In the genomic region with DNA sequence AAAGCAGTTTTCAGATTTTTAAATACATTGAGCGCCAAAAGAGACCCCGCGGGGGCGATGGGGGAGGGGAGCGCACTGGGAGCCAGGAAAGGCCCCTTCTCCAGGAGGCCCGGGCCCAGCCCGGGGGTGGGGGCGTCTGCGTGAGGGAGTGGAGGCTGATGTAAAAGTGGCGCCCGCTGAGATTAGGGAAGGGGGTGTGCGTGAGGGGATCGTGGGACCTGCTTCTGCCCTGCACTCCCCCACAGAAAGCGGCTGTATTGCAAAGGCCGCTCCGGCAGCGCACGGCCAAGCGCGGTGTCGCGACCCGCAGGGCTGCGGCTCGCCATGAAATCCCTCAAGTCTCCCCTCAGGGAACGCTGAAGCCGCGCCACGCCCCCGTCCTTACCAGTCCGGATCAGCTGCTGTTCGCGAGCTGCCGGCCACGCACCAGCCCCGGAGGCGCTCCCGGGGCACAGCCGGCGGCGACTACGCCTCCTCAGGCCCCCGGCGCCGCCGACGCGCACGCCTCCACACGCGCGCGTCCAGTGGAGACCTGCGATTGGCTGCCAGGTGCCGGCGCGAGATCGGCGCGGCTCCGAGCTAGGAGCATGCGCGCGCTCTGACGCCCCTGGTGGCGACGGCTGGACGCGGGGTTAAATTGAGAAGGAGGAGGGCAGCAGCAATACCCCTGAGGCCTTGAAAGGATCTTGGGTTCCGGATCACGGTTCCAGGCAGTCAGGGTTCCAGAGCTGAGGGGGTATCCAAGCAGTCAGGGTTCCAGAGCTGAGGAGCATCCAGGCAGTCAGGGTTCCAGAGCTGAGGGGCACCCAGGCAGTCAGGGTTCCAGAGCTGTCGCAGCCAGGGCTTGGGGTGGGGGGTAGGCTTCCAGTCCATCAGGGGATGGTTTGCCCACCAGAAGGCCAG, we compare ENCODE assay signal across 8 cellular contexts. TPM values are rescaled to one million over a fixed set of nuclear protein-coding genes. Genes with fewer than 3 reads are reported as not detected.
DNase-seq lines count a peak whose midpoint lies in the region; ATAC-seq and TF ChIP-seq lines count a peak whose summit lies in the region.

TSS of gene ZNF280B (minus strand) at position 469 of the 903 bp plus-strand sequence. CDS start 19,344 bp downstream, outside the sequence.

- no peak within 1 kb of the TSS for H3K27ac ChIP-seq in CD4-positive, CD25-positive, alpha-beta regulatory T cell (ENCODE audit: insufficient read depth, low read length, poor library complexity, severe bottlenecking)
- peak within 1 kb of the TSS in 1 of 5 donors; percentile 34 for H3K27ac ChIP-seq in stomach

- H3K36me3 ChIP-seq in CD4-positive, CD25-positive, alpha-beta regulatory T cell (ENCODE audit: control insufficient read depth, insufficient read depth, low read length) = no peaks in the 10 kb centered on the region
- no peaks in the 10 kb centered on the region for H3K36me3 ChIP-seq in stomach

- WGBS in stomach, 5 donors = 3 to 7% (median 4%) methylated on average over 13 to 72 of the region's 72 CpGs

- intact Hi-C loops in stomach (cut with DNase I; ENCODE audit: low total_unique reads) = no loop called here

- peak; percentile 53 to 86 (median 73) for DNase-seq in CD4-positive, CD25-positive, alpha-beta regulatory T cell
- DNase-seq in HS-5 (ENCODE audit: low read depth) = peak; percentile 34
- DNase-seq in OCI-M1 (lab: John Stamatoyannopoulos, UW) = peak; percentile 98
- peak; percentile 89 to 90 for DNase-seq in activated T-cell treated with anti-CD3 and anti-CD28 coated beads, Interleukin-2, amount 50 U/mL, for 72 hours
- DNase-seq in fibroblast of pulmonary artery (ENCODE audit: low read depth) = peak; percentile 84
- peak; percentile 82 for DNase-seq in neural crest cell (ENCODE audit: low read depth, low spot score)
- peak; percentile 70 for DNase-seq in stomach

- H3K4me1 Mint-ChIP-seq in CD4-positive, CD25-positive, alpha-beta regulatory T cell = peaks cover 12 to 17% (median 15%) of the 10 kb centered on the region in 4 donors
- peaks cover 11% of the 10 kb centered on the region for H3K4me1 Mint-ChIP-seq in activated T-cell treated with anti-CD3 and anti-CD28 coated beads, Interleukin-2, amount 50 U/mL, for 72 hours (ENCODE audit: low read depth)
- H3K4me1 Mint-ChIP-seq in neural crest cell = peaks cover 30% of the 10 kb centered on the region

- no peak for TF ChIP-seq POLR2A in stomach (IDR thresholded peaks at IDR 0.05)

- H3K9me3 ChIP-seq in CD4-positive, CD25-positive, alpha-beta regulatory T cell (ENCODE audit: control insufficient read depth in 2 of 2, low read length in 2 of 2) = peaks cover 0 to 3% of the 10 kb centered on the region in 2 experiments
- H3K9me3 ChIP-seq in stomach = peaks cover 0 to 23% (median 10%) of the 10 kb centered on the region in 4 donors

- peaks cover 12% of the 10 kb centered on the region for H3K27me3 Mint-ChIP-seq in CD4-positive, CD25-positive, alpha-beta regulatory T cell
- H3K27me3 Mint-ChIP-seq in activated T-cell treated with anti-CD3 and anti-CD28 coated beads, Interleukin-2, amount 50 U/mL, for 72 hours (ENCODE audit: low read depth) = no peaks in the 10 kb centered on the region
- peaks cover 25% of the 10 kb centered on the region for H3K27me3 Mint-ChIP-seq in neural crest cell (ENCODE audit: low read depth)

- H3K4me1 ChIP-seq in CD4-positive, CD25-positive, alpha-beta regulatory T cell (ENCODE audit: control insufficient read depth, insufficient read depth, low read length, poor library complexity, severe bottlenecking) = peaks cover 5% of the 10 kb centered on the region
- H3K4me1 ChIP-seq in stomach = peaks cover 0 to 18% (median 12%) of the 10 kb centered on the region in 4 donors

- no peaks in the 10 kb centered on the region for H3K27me3 ChIP-seq in CD4-positive, CD25-positive, alpha-beta regulatory T cell (ENCODE audit: control insufficient read depth, insufficient read depth, low read length)
- peaks cover 0 to 13% (median 8%) of the 10 kb centered on the region in 3 donors for H3K27me3 ChIP-seq in stomach

- peak within 1 kb of the TSS; percentile 49 for H3K4me3 ChIP-seq in CD4-positive, CD25-positive, alpha-beta regulatory T cell (ENCODE audit: low read depth, low read length)
- H3K4me3 ChIP-seq in fibroblast of pulmonary artery (replicated peaks; ENCODE audit: low read depth, low read length) (peak within 1 kb of the TSS; percentile 77), stomach (peak within 1 kb of the TSS; percentile 49 to 66 (median 55))

- peaks cover 18% of the 10 kb centered on the region for H3K36me3 Mint-ChIP-seq in CD4-positive, CD25-positive, alpha-beta regulatory T cell
- peaks cover 4 to 14% of the 10 kb centered on the region in 2 donors for H3K36me3 Mint-ChIP-seq in activated T-cell treated with anti-CD3 and anti-CD28 coated beads, Interleukin-2, amount 50 U/mL, for 72 hours (ENCODE audit: insufficient read depth in 2 of 2)
- peaks cover 36% of the 10 kb centered on the region for H3K36me3 Mint-ChIP-seq in neural crest cell (ENCODE audit: low read depth)

- TF ChIP-seq CTCF in fibroblast of pulmonary artery (IDR thresholded peaks at IDR 0.05; ENCODE audit: low read length, missing control alignments) (peak; percentile 63), neural crest cell (conservative IDR thresholded peaks at IDR 0.05) (peak; percentile 72), stomach (IDR thresholded peaks at IDR 0.05) (peak in 4 of 7 experiments; percentile 31 to 47 (median 40))

- no peak for TF ChIP-seq EP300 in stomach (IDR thresholded peaks at IDR 0.05)

- peak within 1 kb of the TSS in 2 of 3 donors; percentile 10 to 46 for H3K27ac Mint-ChIP-seq in CD4-positive, CD25-positive, alpha-beta regulatory T cell
- peak within 1 kb of the TSS; percentile 47 for H3K27ac Mint-ChIP-seq in activated T-cell treated with anti-CD3 and anti-CD28 coated beads, Interleukin-2, amount 50 U/mL, for 72 hours
- H3K27ac Mint-ChIP-seq in neural crest cell (ENCODE audit: unreplicated experiment) = peak within 1 kb of the TSS; percentile 54

- H3K9me3 Mint-ChIP-seq in CD4-positive, CD25-positive, alpha-beta regulatory T cell = peaks cover 0 to 15% (median 3%) of the 10 kb centered on the region in 7 donors
- peaks cover 5% of the 10 kb centered on the region in 2 donors for H3K9me3 Mint-ChIP-seq in activated T-cell treated with anti-CD3 and anti-CD28 coated beads, Interleukin-2, amount 50 U/mL, for 72 hours
- H3K9me3 Mint-ChIP-seq in neural crest cell = no peaks in the 10 kb centered on the region

- peak within 1 kb of the TSS; percentile 74 to 87 (median 84) for H3K4me3 Mint-ChIP-seq in CD4-positive, CD25-positive, alpha-beta regulatory T cell
- H3K4me3 Mint-ChIP-seq in activated T-cell treated with anti-CD3 and anti-CD28 coated beads, Interleukin-2, amount 50 U/mL, for 72 hours = peak within 1 kb of the TSS; percentile 85 to 89
- H3K4me3 Mint-ChIP-seq in neural crest cell = peak within 1 kb of the TSS; percentile 91

- peak; percentile 89 to 97 for ATAC-seq in CD4-positive, CD25-positive, alpha-beta regulatory T cell (ENCODE audit: low read depth in 2 of 2)
- ATAC-seq in GM19397 (IDR thresholded peaks at IDR 0.05; ENCODE audit: unreplicated experiment) = peak; percentile 89
- ATAC-seq in activated T-cell treated with anti-CD3 and anti-CD28 coated beads, Interleukin-2, amount 50 U/mL, for 72 hours (replicated peaks in 1 of 2) = peak; percentile 98 to 99

RNA-seq across cellular contexts. Expression of gene ZNF280B, which starts in this region (rescaled TPM):
- total RNA-seq in CD4-positive, CD25-positive, alpha-beta regulatory T cell = 1.0 TPM
- polyA plus RNA-seq in CD4-positive, CD25-positive, alpha-beta regulatory T cell = 1 to 10 TPM in 1 of 4 donors, under 1 TPM in 3; 0.70 to 1.9 (median 0.84) TPM
- 1 to 10 TPM; 2.9 to 4.5 TPM for total RNA-seq in activated T-cell treated with anti-CD3 and anti-CD28 coated beads, Interleukin-2, amount 50 U/mL, for 72 hours
- total RNA-seq in neural crest cell (7.3 and 8.6 TPM in 2 replicates), stomach (1 to 10 TPM in 1 of 5 donors, under 1 TPM in 3, not detected in 1; under 0.01 to 1.3 (median 0.57) TPM)
- under 1 TPM; 0.10 to 0.15 (median 0.12) TPM for polyA plus RNA-seq in stomach

Comparison
In these comparisons a context has a peak if more than half of its experiments do, and no peak if none do; other contexts are left out.
1. DNase-seq: peak in every context shown above with its lines; median percentile 98 in OCI-M1; 90 in activated T-cell treated with anti-CD3 and anti-CD28 coated beads, Interleukin-2, amount 50 U/mL, for 72 hours; 84 in fibroblast of pulmonary artery; 82 in neural crest cell; 73 in CD4-positive, CD25-positive, alpha-beta regulatory T cell; 70 in stomach; 34 in HS-5.